Comparison of ENCODE assay signal across 23 cellular contexts in the genomic region with DNA sequence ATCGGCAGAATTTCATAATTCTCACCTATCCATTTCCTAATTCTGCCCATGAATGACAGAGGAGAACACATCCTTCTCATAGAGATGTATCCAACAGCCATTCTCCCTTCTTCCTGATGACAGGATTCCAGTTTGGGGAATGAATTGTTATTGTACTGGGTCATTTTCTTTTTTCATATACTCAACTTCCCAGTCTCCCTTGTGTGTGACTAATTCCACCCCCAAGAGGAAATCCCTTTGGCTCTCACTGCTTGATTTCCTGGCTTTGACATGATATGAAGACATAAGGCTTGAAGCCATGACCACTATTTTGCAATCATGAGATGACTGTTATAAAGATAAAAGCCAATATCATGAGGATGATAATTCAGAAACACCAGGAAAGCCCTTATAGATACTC.
DNase-seq lines count a peak whose midpoint lies in the region; ATAC-seq and TF ChIP-seq lines count a peak whose summit lies in the region.
"Had no signal": no experiment of that assay in that cellular context is flagged by ENCODE, and none has a peak within 500 bp of the region (broad histone marks: within the 10 kb centered on the region; RNA-seq: fewer than 3 reads in every experiment).

No MANE protein-coding gene starts in this region.

- H3K27ac Mint-ChIP-seq in MCF 10A (ENCODE audit: low read depth, unreplicated experiment): peak overlapping the region; percentile 2
- H3K27ac Mint-ChIP-seq: activated naive CD8-positive, alpha-beta T cell; activated T-cell treated with anti-CD3 and anti-CD28 coated beads, Interleukin-2, amount 50 U/mL, for 72 hours; stimulated activated naive CD8-positive, alpha-beta T cell treated with anti-CD3 and anti-CD28 coated beads, Interleukin-15, Interleukin-2, amounts not matched to agents 100 ng/mL and 50 ng/mL, for 24 hours had no signal

- TF ChIP-seq CTCF in MCF 10A (IDR thresholded peaks at IDR 0.05; ENCODE audit: unreplicated experiment) (no peak), breast epithelium (IDR thresholded peaks at IDR 0.05) (no peak), epithelial cell of esophagus (IDR thresholded peaks at IDR 0.05; ENCODE audit: insufficient read depth, low read depth, low read length, missing control alignments) (no peak), SK-N-SH (IDR thresholded peaks at IDR 0.05) (no peak), left lung (IDR thresholded peaks at IDR 0.05) (no peak)

- TF ChIP-seq EP300 in SK-N-SH (IDR thresholded peaks at IDR 0.05; ENCODE audit: borderline replicate concordance in 1 of 2, low read depth in 1 of 2, low read length in 1 of 2): no peak

- no peak for ATAC-seq in left lung
- ATAC-seq: activated T-cell treated with anti-CD3 and anti-CD28 coated beads, Interleukin-2, amount 50 U/mL, for 72 hours; upper lobe of right lung had no signal

- H3K9me3 ChIP-seq in breast epithelium: no peaks in the 10 kb centered on the region
- H3K9me3 ChIP-seq in subcutaneous abdominal adipose tissue (ENCODE audit: control insufficient read depth in 5 of 5, low read length in 5 of 5): no peaks in the 10 kb centered on the region
- no peaks in the 10 kb centered on the region for H3K9me3 ChIP-seq in SK-N-SH
- H3K9me3 ChIP-seq in left lung: no peaks in the 10 kb centered on the region
- H3K9me3 ChIP-seq: HAP-1, lower lobe of right lung, right lobe of liver, upper lobe of right lung had no signal

- intact Hi-C loops in MCF 10A (cut with micrococcal nuclease): no loop called here
- intact Hi-C loops in breast epithelium (cut with DNase I; ENCODE audit: low total_unique reads): no loop called here
- intact Hi-C loops in left lung (cut with DNase I): no loop called here

- H3K27me3 ChIP-seq in breast epithelium: no peaks in the 10 kb centered on the region
- no peaks in the 10 kb centered on the region for H3K27me3 ChIP-seq in subcutaneous abdominal adipose tissue (ENCODE audit: control insufficient read depth in 5 of 5, insufficient read depth in 4 of 5, low read length in 5 of 5)
- no peaks in the 10 kb centered on the region for H3K27me3 ChIP-seq in SK-N-SH (ENCODE audit: insufficient read depth)
- H3K27me3 ChIP-seq in left lung: no peaks in the 10 kb centered on the region
- H3K27me3 ChIP-seq: right lobe of liver, upper lobe of right lung had no signal

- H3K79me2 ChIP-seq in SK-N-SH (ENCODE audit: insufficient read depth): no peaks in the 10 kb centered on the region

- no peak for TF ChIP-seq POLR2A in breast epithelium (IDR thresholded peaks at IDR 0.05)

- CTCF ChIA-PET in MCF 10A (lab: Yijun Ruan, JAX): interaction anchor here (0.6 kb wide), 1 partner anchor 207 kb away, joined by 3 read pairs; no protein-coding TSS in a partner anchor
- CTCF ChIA-PET in SK-N-SH (lab: Yijun Ruan, JAX): no interaction called here

- H3K4me3 Mint-ChIP-seq in MCF 10A (ENCODE audit: unreplicated experiment): no peak overlapping the region
- H3K4me3 Mint-ChIP-seq: activated naive CD8-positive, alpha-beta T cell; activated T-cell treated with anti-CD3 and anti-CD28 coated beads, Interleukin-2, amount 50 U/mL, for 72 hours; brain; stimulated activated naive CD8-positive, alpha-beta T cell treated with anti-CD3 and anti-CD28 coated beads, Interleukin-15, Interleukin-2, amounts not matched to agents 100 ng/mL and 50 ng/mL, for 24 hours had no signal

- no peaks in the 10 kb centered on the region for H3K9me2 ChIP-seq in SK-N-SH

- peaks cover 5% of the 10 kb centered on the region for H3K36me3 Mint-ChIP-seq in MCF 10A (ENCODE audit: insufficient read depth, unreplicated experiment)
- H3K36me3 Mint-ChIP-seq: activated naive CD8-positive, alpha-beta T cell; brain had no signal

- H3K4me2 ChIP-seq in SK-N-SH: no peak overlapping the region

- no peaks in the 10 kb centered on the region for H3F3A ChIP-seq in SK-N-SH (replicated peaks; ENCODE audit: insufficient read depth)

- no peaks in the 10 kb centered on the region for H3K36me3 ChIP-seq in breast epithelium
- no peaks in the 10 kb centered on the region for H3K36me3 ChIP-seq in subcutaneous abdominal adipose tissue (ENCODE audit: control insufficient read depth in 5 of 5, insufficient read depth in 5 of 5, low read length in 5 of 5)
- no peaks in the 10 kb centered on the region for H3K36me3 ChIP-seq in SK-N-SH (replicated peaks in 1 of 2; ENCODE audit: control insufficient read depth in 1 of 2, insufficient read depth in 2 of 2, low read length in 1 of 2)
- H3K36me3 ChIP-seq in left lung: no peaks in the 10 kb centered on the region
- H3K36me3 ChIP-seq: HAP-1, lower lobe of right lung, right lobe of liver, upper lobe of right lung had no signal

- no peaks in the 10 kb centered on the region for H3K4me1 Mint-ChIP-seq in MCF 10A (ENCODE audit: insufficient read depth, unreplicated experiment)

- 38% methylated on average over 1 of the region's 1 CpG for WGBS in SK-N-SH (ENCODE audit: low lambda C conversion rate)

- H3K9ac ChIP-seq in subcutaneous abdominal adipose tissue (ENCODE audit: low read length in 5 of 5): no peak overlapping the region
- H3K9ac ChIP-seq in SK-N-SH: no peak overlapping the region

- H3K9me3 Mint-ChIP-seq in MCF 10A (ENCODE audit: unreplicated experiment): no peaks in the 10 kb centered on the region
- H3K9me3 Mint-ChIP-seq: activated T-cell treated with anti-CD3 and anti-CD28 coated beads, Interleukin-2, amount 50 U/mL, for 72 hours; stimulated activated naive CD8-positive, alpha-beta T cell treated with anti-CD3 and anti-CD28 coated beads, Interleukin-15, Interleukin-2, amounts not matched to agents 100 ng/mL and 50 ng/mL, for 24 hours had no signal

- no TSS peak for BruUV-seq in MCF 10A (replicated peaks; lab: Mats Ljungman, UMichigan)

- H3K4me1 ChIP-seq in breast epithelium (no peaks in the 10 kb centered on the region), subcutaneous abdominal adipose tissue (ENCODE audit: control insufficient read depth in 5 of 5, insufficient read depth in 5 of 5, low read length in 5 of 5) (peaks cover 6 to 17% (median 12%) of the 10 kb centered on the region in 5 donors), SK-N-SH (ENCODE audit: control insufficient read depth in 1 of 2, insufficient read depth in 2 of 2, low read depth in 1 of 2, low read length in 1 of 2) (no peaks in the 10 kb centered on the region), left lung (no peaks in the 10 kb centered on the region)
- H3K4me1 ChIP-seq: lower lobe of right lung, upper lobe of right lung had no signal

- no peak overlapping the region for H3K4me3 ChIP-seq in breast epithelium
- H3K4me3 ChIP-seq in epithelial cell of esophagus (ENCODE audit: low read length): no peak overlapping the region
- H3K4me3 ChIP-seq in subcutaneous abdominal adipose tissue (ENCODE audit: low read depth in 1 of 5, low read length in 5 of 5): no peak overlapping the region
- no peak overlapping the region for H3K4me3 ChIP-seq in SK-N-SH (ENCODE audit: low read depth in 2 of 2, low read length in 1 of 2)
- H3K4me3 ChIP-seq in left lung: no peak overlapping the region
- H3K4me3 ChIP-seq: HAP-1, lower lobe of right lung, right lobe of liver, upper lobe of right lung had no signal

- no peak for TF ChIP-seq RAD21 in SK-N-SH (IDR thresholded peaks at IDR 0.05; ENCODE audit: low read length)

- no peaks in the 10 kb centered on the region for H3K27me3 Mint-ChIP-seq in MCF 10A (ENCODE audit: insufficient read depth, unreplicated experiment)
- H3K27me3 Mint-ChIP-seq: activated naive CD8-positive, alpha-beta T cell; brain; stimulated activated naive CD8-positive, alpha-beta T cell treated with anti-CD3 and anti-CD28 coated beads, Interleukin-15, Interleukin-2, amounts not matched to agents 100 ng/mL and 50 ng/mL, for 24 hours had no signal

- POLR2A ChIA-PET in MCF 10A (lab: Yijun Ruan, JAX) (no interaction called here), SK-N-SH (lab: Yijun Ruan, JAX) (no interaction called here)

- peak; percentile 77 for DNase-seq in MCF 10A (ENCODE audit: unreplicated experiment)
- DNase-seq in breast epithelium (ENCODE audit: low spot score in 2 of 2): no peak
- peak; percentile 84 for DNase-seq in epithelial cell of esophagus (ENCODE audit: low read depth)
- DNase-seq in iris pigment epithelial cell (ENCODE audit: low read depth): peak; percentile 23
- DNase-seq in activated T-cell treated with anti-CD3 and anti-CD28 coated beads for 4 hours: no peak
- DNase-seq in SK-N-SH: no peak
- DNase-seq in left lung: no peak
- DNase-seq: activated T-cell treated with anti-CD3 and anti-CD28 coated beads, Interleukin-2, amount 50 U/mL, for 72 hours; IMR-90; lower lobe of right lung; NCI-H1694 treated with DMSO at 0.1 percent for 48 hours; nucleus accumbens; right lobe of liver; stimulated activated CD4-positive, alpha-beta T cell treated with anti-CD3 and anti-CD28 coated beads, Interleukin-1b, Interleukin-23, amount 100 ng/mL, for 48 hours; T1000; upper lobe of right lung had no signal

- H2AFZ ChIP-seq in SK-N-SH (ENCODE audit: low read depth): no peak overlapping the region

- H4K20me1 ChIP-seq in SK-N-SH (ENCODE audit: insufficient read depth): no peaks in the 10 kb centered on the region

- H3K27ac ChIP-seq in breast epithelium: no peak overlapping the region
- H3K27ac ChIP-seq in subcutaneous abdominal adipose tissue (ENCODE audit: low read depth, low read length): peak overlapping the region; percentile 38
- no peak overlapping the region for H3K27ac ChIP-seq in SK-N-SH (ENCODE audit: low read depth in 2 of 2, low read length in 1 of 2)
- H3K27ac ChIP-seq in left lung: no peak overlapping the region
- H3K27ac ChIP-seq: 22Rv1, epithelial cell of prostate, lower lobe of right lung, right lobe of liver, upper lobe of right lung had no signal

TF ChIP-seq in SK-N-SH, 30 proteins besides CTCF, POLR2A, EP300 and RAD21 (continues in another document):
- TF ChIP-seq, protein P1, sequence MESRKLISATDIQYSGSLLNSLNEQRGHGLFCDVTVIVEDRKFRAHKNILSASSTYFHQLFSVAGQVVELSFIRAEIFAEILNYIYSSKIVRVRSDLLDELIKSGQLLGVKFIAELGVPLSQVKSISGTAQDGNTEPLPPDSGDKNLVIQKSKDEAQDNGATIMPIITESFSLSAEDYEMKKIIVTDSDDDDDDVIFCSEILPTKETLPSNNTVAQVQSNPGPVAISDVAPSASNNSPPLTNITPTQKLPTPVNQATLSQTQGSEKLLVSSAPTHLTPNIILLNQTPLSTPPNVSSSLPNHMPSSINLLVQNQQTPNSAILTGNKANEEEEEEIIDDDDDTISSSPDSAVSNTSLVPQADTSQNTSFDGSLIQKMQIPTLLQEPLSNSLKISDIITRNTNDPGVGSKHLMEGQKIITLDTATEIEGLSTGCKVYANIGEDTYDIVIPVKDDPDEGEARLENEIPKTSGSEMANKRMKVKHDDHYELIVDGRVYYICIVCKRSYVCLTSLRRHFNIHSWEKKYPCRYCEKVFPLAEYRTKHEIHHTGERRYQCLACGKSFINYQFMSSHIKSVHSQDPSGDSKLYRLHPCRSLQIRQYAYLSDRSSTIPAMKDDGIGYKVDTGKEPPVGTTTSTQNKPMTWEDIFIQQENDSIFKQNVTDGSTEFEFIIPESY (IDR thresholded peaks at IDR 0.05; ENCODE audit: borderline replicate concordance, low read depth): no peak

Comparison
In these comparisons a context has a peak if more than half of its experiments do, and no peak if none do; other contexts are left out.
1. DNase-seq: peak in MCF 10A (single experiment), epithelial cell of esophagus (single experiment) and iris pigment epithelial cell (single experiment); none in breast epithelium (0 of 2), activated T-cell treated with anti-CD3 and anti-CD28 coated beads for 4 hours (single experiment), SK-N-SH (single experiment) and left lung (0 of 2).